ENCODE assay signal across 9 cellular contexts in the genomic region with DNA sequence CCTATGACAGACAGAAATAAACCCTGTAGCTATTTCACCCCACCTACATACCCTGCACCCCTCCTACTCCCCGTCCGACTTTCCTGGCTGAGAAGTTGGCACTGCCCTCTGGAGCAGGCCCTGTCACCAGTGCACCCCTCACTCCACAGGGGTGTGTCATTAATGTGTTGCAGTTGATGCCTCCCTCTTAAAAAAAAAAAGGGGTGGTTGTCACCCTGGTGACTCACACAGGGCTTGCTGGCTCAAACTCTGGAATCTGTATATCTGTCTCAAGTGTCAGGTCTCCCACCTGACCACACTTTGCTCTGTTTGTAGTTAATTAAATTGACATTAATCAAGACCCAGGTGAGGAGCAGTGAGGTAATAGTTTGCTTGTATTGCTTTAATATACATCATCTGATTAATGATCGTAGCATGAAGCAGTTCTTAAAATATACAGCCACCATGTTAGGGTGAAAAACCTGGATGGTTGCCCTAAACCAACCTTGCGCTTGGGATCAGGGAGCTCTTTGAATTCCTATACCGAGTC. TPM values are rescaled to one million over a fixed set of nuclear protein-coding genes. Genes with fewer than 3 reads are reported as not detected.
DNase-seq lines count a peak whose midpoint lies in the region; ATAC-seq and TF ChIP-seq lines count a peak whose summit lies in the region.
"Had no signal": no experiment of that assay in that cellular context is flagged by ENCODE, and none has a peak within 500 bp of the region (broad histone marks: within the 10 kb centered on the region; RNA-seq: fewer than 3 reads in every experiment).

No MANE protein-coding gene starts in this region.

- peak overlapping the region; percentile 26; the same call in 1 of the 2 replicates for H3K4me2 ChIP-seq in KMS-11

- no peak for TF ChIP-seq CTCF in KMS-11 (conservative IDR thresholded peaks at IDR 0.05; ENCODE audit: low read depth, low read length)
- TF ChIP-seq CTCF in astrocyte of the spinal cord (IDR thresholded peaks at IDR 0.05; ENCODE audit: low read depth, low read length): no peak

- DNase-seq in CD8-positive, alpha-beta memory T cell: no peak
- peak; percentile 22 for DNase-seq in astrocyte of the spinal cord (ENCODE audit: low read depth, low spot score)
- DNase-seq in naive thymus-derived CD8-positive, alpha-beta T cell: no peak
- DNase-seq in NCI-H82 (lab: John Stamatoyannopoulos, UW): no peak
- DNase-seq in stimulated activated CD8-positive, alpha-beta memory T cell treated with anti-CD3 and anti-CD28 coated beads, Interleukin-4, amount 100 ng/mL, for 48 hours: no peak
- DNase-seq in superior temporal gyrus (ENCODE audit: extremely low spot score): no peak
- DNase-seq: Karpas-422 had no signal

- H3K4me1 ChIP-seq in CD8-positive, alpha-beta memory T cell (ENCODE audit: insufficient read depth, low read length): peaks cover 38% of the 10 kb centered on the region
- peaks cover 46% of the 10 kb centered on the region for H3K4me1 ChIP-seq in KMS-11 (ENCODE audit: low read depth, poor library complexity, severe bottlenecking)

- in situ Hi-C loops in astrocyte of the spinal cord (cut with HindIII; ENCODE audit: low sequenced_read_pairs): no loop called here

- H3K27ac Mint-ChIP-seq in CD8-positive, alpha-beta memory T cell: peak overlapping the region in 7 of 8 donors; percentile 33 to 94 (median 74)
- H3K27ac Mint-ChIP-seq in naive thymus-derived CD8-positive, alpha-beta T cell: peak overlapping the region in 7 of 10 donors; percentile 10 to 76 (median 53)

- CTCF ChIA-PET in CD8-positive, alpha-beta memory T cell (lab: Charles Lee): interaction anchor here (1.6 kb wide), 1 partner anchor 86 kb away, joined by 6 read pairs; no protein-coding TSS in a partner anchor

- H3K4me3 Mint-ChIP-seq in CD8-positive, alpha-beta memory T cell: peak overlapping the region in 6 of 7 donors; percentile 2 to 86 (median 26)
- peak overlapping the region in 7 of 10 donors; percentile 10 to 95 (median 57) for H3K4me3 Mint-ChIP-seq in naive thymus-derived CD8-positive, alpha-beta T cell

- H3K9me3 ChIP-seq in CD8-positive, alpha-beta memory T cell (ENCODE audit: low read length): no peaks in the 10 kb centered on the region

- no peaks in the 10 kb centered on the region for H3K27me3 Mint-ChIP-seq in CD8-positive, alpha-beta memory T cell
- H3K27me3 Mint-ChIP-seq in naive thymus-derived CD8-positive, alpha-beta T cell: no peaks in the 10 kb centered on the region

- H3K9ac ChIP-seq in KMS-11: no peak overlapping the region

- peaks cover 21% of the 10 kb centered on the region for H3K79me2 ChIP-seq in KMS-11 (ENCODE audit: insufficient read depth, low read depth)

- POLR2A ChIA-PET in CD8-positive, alpha-beta memory T cell (lab: Charles Lee): no interaction called here
- POLR2A ChIA-PET in naive thymus-derived CD8-positive, alpha-beta T cell (lab: Charles Lee): interaction anchor here (0.9 to 4.6 kb wide), 3 partner anchors 15 to 87 kb away, joined by 3 to 26 read pairs (median 5); no protein-coding TSS in a partner anchor

- H2AFZ ChIP-seq in KMS-11 (ENCODE audit: low read depth): no peak overlapping the region

- no peaks in the 10 kb centered on the region for H3K27me3 ChIP-seq in CD8-positive, alpha-beta memory T cell (ENCODE audit: insufficient read depth, low read length, poor library complexity, severe bottlenecking)
- H3K27me3 ChIP-seq in KMS-11 (ENCODE audit: insufficient read depth, low read depth): no peaks in the 10 kb centered on the region

- no peaks in the 10 kb centered on the region for H3K9me3 Mint-ChIP-seq in CD8-positive, alpha-beta memory T cell
- no peaks in the 10 kb centered on the region for H3K9me3 Mint-ChIP-seq in naive thymus-derived CD8-positive, alpha-beta T cell

- H3K36me3 ChIP-seq in CD8-positive, alpha-beta memory T cell (ENCODE audit: insufficient read depth, low read length): no peaks in the 10 kb centered on the region
- H3K36me3 ChIP-seq in KMS-11 (ENCODE audit: insufficient read depth): no peaks in the 10 kb centered on the region

- no peak overlapping the region for H3K27ac ChIP-seq in CD8-positive, alpha-beta memory T cell (ENCODE audit: low read depth, low read length)
- no peak overlapping the region for H3K27ac ChIP-seq in KMS-11

- no peak for ATAC-seq in naive thymus-derived CD8-positive, alpha-beta T cell
- ATAC-seq in GM21526 (IDR thresholded peaks at IDR 0.05; ENCODE audit: low FRiP score, unreplicated experiment): no peak

- H4K20me1 ChIP-seq in KMS-11 (ENCODE audit: insufficient read depth): peaks cover 10% of the 10 kb centered on the region

- peaks cover 42 to 66% (median 53%) of the 10 kb centered on the region in 3 donors for H3K4me1 Mint-ChIP-seq in CD8-positive, alpha-beta memory T cell
- H3K4me1 Mint-ChIP-seq in naive thymus-derived CD8-positive, alpha-beta T cell: peaks cover 30 to 66% (median 57%) of the 10 kb centered on the region in 4 donors

- H3K36me3 Mint-ChIP-seq in CD8-positive, alpha-beta memory T cell: peaks cover 0 to 5% (median 0%) of the 10 kb centered on the region in 3 donors
- H3K36me3 Mint-ChIP-seq in naive thymus-derived CD8-positive, alpha-beta T cell: no peaks in the 10 kb centered on the region

- H3K4me3 ChIP-seq in CD8-positive, alpha-beta memory T cell (ENCODE audit: low read length): no peak overlapping the region
- no peak overlapping the region for H3K4me3 ChIP-seq in KMS-11 (IDR thresholded peaks at IDR 0.05; ENCODE audit: insufficient read depth, low read depth, low read length)
- no peak overlapping the region for H3K4me3 ChIP-seq in astrocyte of the spinal cord (ENCODE audit: low read depth, low read length)

RNA-seq across cellular contexts. Expression of gene GATAD2A, which starts 2.0 kb away (rescaled TPM):
- total RNA-seq in CD8-positive, alpha-beta memory T cell: 100 to 1,000 TPM; 176 to 182 TPM
- 46.9 TPM for polyA plus RNA-seq in CD8-positive, alpha-beta memory T cell
- 100 to 1,000 TPM; 101 to 107 TPM for total RNA-seq in naive thymus-derived CD8-positive, alpha-beta T cell
- polyA plus RNA-seq in naive thymus-derived CD8-positive, alpha-beta T cell: 10 to 100 TPM; 14.5 to 35.1 (median 20.2) TPM
